In the genomic region with DNA sequence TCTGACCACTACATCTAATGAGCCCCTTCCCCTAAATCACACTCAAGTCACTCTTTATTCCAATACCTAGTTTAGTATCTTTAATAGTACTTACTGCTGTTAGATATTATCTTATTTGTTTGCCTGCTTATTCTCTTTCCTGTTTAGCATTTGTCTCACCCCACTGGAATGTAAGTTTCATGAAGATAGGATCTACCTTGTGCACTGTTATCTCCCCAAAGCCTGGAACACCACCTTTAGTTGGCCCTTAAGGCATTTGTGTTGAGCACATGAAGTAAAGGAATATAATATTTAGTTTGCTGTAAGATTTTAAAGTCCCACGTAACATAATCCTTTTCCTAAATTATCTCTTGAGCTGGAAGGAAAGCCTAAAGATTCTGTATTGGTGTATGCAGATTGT, we compare ENCODE assay signal across 20 cellular contexts.
"Had no signal": no experiment of that assay in that cellular context is flagged by ENCODE, and none has a peak within 500 bp of the region (broad histone marks: within the 10 kb centered on the region; RNA-seq: fewer than 3 reads in every experiment).

No MANE protein-coding gene starts in this region.

- DNase-seq: dorsolateral prefrontal cortex; effector CD8-positive, alpha-beta T cell; foreskin melanocyte; head of caudate nucleus; hippocampal formation; kidney glomerular epithelial cell; mammary epithelial cell; occipital lobe; pancreas; sigmoid colon; stimulated activated naive CD4-positive, alpha-beta T cell treated with Interleukin-2 at 50 U/mL for 16 hours; thyroid gland; upper lobe of left lung; uterus had no signal

- H3K27ac ChIP-seq: coronary artery, pancreas, prostate gland, right atrium auricular region, skin epidermis, thyroid gland, upper lobe of left lung, uterus had no signal

- H3K27me3 Mint-ChIP-seq: natural killer cell treated with Interleukin-12 subunit alpha and Interleukin-12 subunit beta and Interleukin-15 and Interleukin-18, amount 100 ng/mL, for 72 hours had no signal

- H3K4me3 Mint-ChIP-seq: mesothelial cell of epicardium; natural killer cell treated with Interleukin-12 subunit alpha and Interleukin-12 subunit beta and Interleukin-15 and Interleukin-18, amount 100 ng/mL, for 72 hours had no signal

- H3K27me3 ChIP-seq: dorsolateral prefrontal cortex, pancreas, right atrium auricular region, sigmoid colon, thyroid gland, upper lobe of left lung, uterus had no signal

- H3K9me3 ChIP-seq: pancreas, prostate gland, right atrium auricular region, thyroid gland, upper lobe of left lung, uterus had no signal

- H3K4me3 ChIP-seq: coronary artery, dorsolateral prefrontal cortex, pancreas, prostate gland, right atrium auricular region, sigmoid colon, skin epidermis, thyroid gland, upper lobe of left lung, uterus had no signal

- H3K9me3 Mint-ChIP-seq: natural killer cell treated with Interleukin-12 subunit alpha and Interleukin-12 subunit beta and Interleukin-15 and Interleukin-18, amount 100 ng/mL, for 72 hours had no signal

- H3K36me3 ChIP-seq: prostate gland, uterus had no signal

- H3K4me1 Mint-ChIP-seq: mesothelial cell of epicardium had no signal

- ATAC-seq: natural killer cell treated with Interleukin-12 subunit alpha and Interleukin-12 subunit beta and Interleukin-15 and Interleukin-18, amount 100 ng/mL, for 72 hours; pancreas had no signal

- H3K4me1 ChIP-seq: pancreas, prostate gland, right atrium auricular region, upper lobe of left lung, uterus had no signal

- H3K27ac Mint-ChIP-seq: mesothelial cell of epicardium; natural killer cell treated with Interleukin-12 subunit alpha and Interleukin-12 subunit beta and Interleukin-15 and Interleukin-18, amount 100 ng/mL, for 72 hours had no signal
